ENCODE assay signal across 1 cellular context in the genomic region with DNA sequence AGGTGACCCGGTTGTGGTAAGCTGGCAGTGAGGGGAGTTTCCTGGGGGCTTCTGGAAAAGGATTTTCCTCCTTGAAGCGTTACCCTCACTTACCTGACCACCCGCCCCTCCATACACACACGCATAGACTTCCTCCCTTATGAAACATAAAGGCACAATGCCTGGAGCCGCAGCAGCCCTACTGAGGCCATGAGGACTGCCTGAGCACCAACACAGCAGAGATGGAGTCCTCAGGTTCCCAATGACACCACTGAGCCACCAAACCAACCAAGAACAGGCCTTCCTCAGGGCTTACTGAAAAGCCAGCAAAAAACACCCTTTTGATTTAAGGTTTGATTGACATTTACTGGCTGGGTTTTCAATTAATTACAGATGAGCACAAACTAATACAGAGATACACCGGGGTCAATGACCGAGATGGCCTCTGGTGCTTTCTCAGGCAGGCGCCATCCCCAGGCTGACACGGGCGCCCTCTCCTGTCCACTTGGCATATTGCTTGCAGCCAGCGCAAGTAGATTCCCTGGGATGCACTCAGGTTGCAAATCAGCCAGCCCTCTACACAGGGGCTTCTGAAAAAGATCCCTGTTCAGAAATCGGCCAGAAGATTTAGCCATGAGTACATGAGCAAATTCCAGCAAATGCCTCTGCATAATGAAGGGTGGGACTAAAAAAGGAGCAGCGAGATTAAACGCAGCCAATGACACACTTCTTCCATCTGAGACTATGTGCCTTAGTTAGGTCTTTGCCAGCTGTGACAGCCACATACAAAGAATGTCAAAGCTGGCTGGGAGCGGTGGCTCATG.
TF ChIP-seq lines count a peak whose summit lies in the region.

No MANE protein-coding gene starts in this region.

TF ChIP-seq in HepG2, 621 proteins besides CTCF, POLR2A, EP300 and RAD21 (continues in another document):
- TF ChIP-seq, protein P1, sequence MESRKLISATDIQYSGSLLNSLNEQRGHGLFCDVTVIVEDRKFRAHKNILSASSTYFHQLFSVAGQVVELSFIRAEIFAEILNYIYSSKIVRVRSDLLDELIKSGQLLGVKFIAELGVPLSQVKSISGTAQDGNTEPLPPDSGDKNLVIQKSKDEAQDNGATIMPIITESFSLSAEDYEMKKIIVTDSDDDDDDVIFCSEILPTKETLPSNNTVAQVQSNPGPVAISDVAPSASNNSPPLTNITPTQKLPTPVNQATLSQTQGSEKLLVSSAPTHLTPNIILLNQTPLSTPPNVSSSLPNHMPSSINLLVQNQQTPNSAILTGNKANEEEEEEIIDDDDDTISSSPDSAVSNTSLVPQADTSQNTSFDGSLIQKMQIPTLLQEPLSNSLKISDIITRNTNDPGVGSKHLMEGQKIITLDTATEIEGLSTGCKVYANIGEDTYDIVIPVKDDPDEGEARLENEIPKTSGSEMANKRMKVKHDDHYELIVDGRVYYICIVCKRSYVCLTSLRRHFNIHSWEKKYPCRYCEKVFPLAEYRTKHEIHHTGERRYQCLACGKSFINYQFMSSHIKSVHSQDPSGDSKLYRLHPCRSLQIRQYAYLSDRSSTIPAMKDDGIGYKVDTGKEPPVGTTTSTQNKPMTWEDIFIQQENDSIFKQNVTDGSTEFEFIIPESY (CRISPR knock-in tag; IDR thresholded peaks at IDR 0.05): peak; percentile 96
- TF ChIP-seq THRA (CRISPR knock-in tag; IDR thresholded peaks at IDR 0.05; ENCODE audit: borderline replicate concordance) (peak; percentile 19; the same call in 1 of the 2 replicates), BCL6 (CRISPR knock-in tag; IDR thresholded peaks at IDR 0.05) (0 out of 2 replicates have a peak, but pooled peaks have one; percentile 37), FOXA1 (IDR thresholded peaks at IDR 0.05) (no peak), FOXA1 (CRISPR knock-in tag; IDR thresholded peaks at IDR 0.05) (no peak), ZNF800 (CRISPR knock-in tag; IDR thresholded peaks at IDR 0.05) (no peak), BHLHE40 (IDR thresholded peaks at IDR 0.05; ENCODE audit: low read length) (0 out of 2 replicates have a peak, but pooled peaks have one; percentile 30), HCFC1 (IDR thresholded peaks at IDR 0.05; ENCODE audit: low read depth, low read length) (0 out of 2 replicates have a peak, but pooled peaks have one; percentile 19), THAP11 (CRISPR knock-in tag; IDR thresholded peaks at IDR 0.05) (peak; percentile 87), SMC3 (IDR thresholded peaks at IDR 0.05; ENCODE audit: low read length) (peak; percentile 74), YY1 (IDR thresholded peaks at IDR 0.05; ENCODE audit: insufficient read depth, insufficient replicate concordance, low read depth, low read length) (peak; percentile 48), PHF21A (CRISPR knock-in tag; IDR thresholded peaks at IDR 0.05) (no peak), KLF13 (CRISPR knock-in tag; IDR thresholded peaks at IDR 0.05) (no peak), ZNF597 (CRISPR knock-in tag; IDR thresholded peaks at IDR 0.05) (no peak), ZNF580 (CRISPR knock-in tag; IDR thresholded peaks at IDR 0.05; ENCODE audit: borderline replicate concordance, low read depth) (0 out of 2 replicates have a peak, but pooled peaks have one; percentile 36), ZNF687 (CRISPR knock-in tag; IDR thresholded peaks at IDR 0.05) (peak; percentile 29; the same call in 1 of the 2 replicates), IRF2 (CRISPR knock-in tag; IDR thresholded peaks at IDR 0.05) (peak; percentile 48; the same call in 1 of the 2 replicates), ZNF713 (CRISPR knock-in tag; IDR thresholded peaks at IDR 0.05) (0 out of 2 replicates have a peak, but pooled peaks have one; percentile 24), ZNF143 (CRISPR knock-in tag; IDR thresholded peaks at IDR 0.05) (peak; percentile 47; the same call in 1 of the 2 replicates), NFRKB (IDR thresholded peaks at IDR 0.05) (no peak), SMAD9 (CRISPR knock-in tag; IDR thresholded peaks at IDR 0.05) (no peak), FOXA3 (CRISPR knock-in tag; IDR thresholded peaks at IDR 0.05) (no peak), HOXA3 (CRISPR knock-in tag; IDR thresholded peaks at IDR 0.05) (0 out of 2 replicates have a peak, but pooled peaks have one; percentile 36), RXRA (CRISPR knock-in tag; IDR thresholded peaks at IDR 0.05) (peak; percentile 95), ZNF839 (CRISPR knock-in tag; IDR thresholded peaks at IDR 0.05; ENCODE audit: borderline replicate concordance) (no peak), KDM2A (CRISPR knock-in tag; IDR thresholded peaks at IDR 0.05; ENCODE audit: borderline replicate concordance, low read depth) (peak; percentile 44; the same call in 1 of the 2 replicates), FOXP1 (IDR thresholded peaks at IDR 0.05) (no peak), FOXP1 (CRISPR knock-in tag; IDR thresholded peaks at IDR 0.05) (no peak), SAP130 (CRISPR knock-in tag; IDR thresholded peaks at IDR 0.05; ENCODE audit: low read depth) (peak; percentile 38; the same call in 1 of the 2 replicates), SKI (IDR thresholded peaks at IDR 0.05; ENCODE audit: partially characterized antibody) (no peak), ZSCAN29 (CRISPR knock-in tag; conservative IDR thresholded peaks at IDR 0.05) (no peak), SALL1 (CRISPR knock-in tag; IDR thresholded peaks at IDR 0.05) (peak; percentile 39; the same call in 1 of the 2 replicates)
- TF ChIP-seq, protein P2, sequence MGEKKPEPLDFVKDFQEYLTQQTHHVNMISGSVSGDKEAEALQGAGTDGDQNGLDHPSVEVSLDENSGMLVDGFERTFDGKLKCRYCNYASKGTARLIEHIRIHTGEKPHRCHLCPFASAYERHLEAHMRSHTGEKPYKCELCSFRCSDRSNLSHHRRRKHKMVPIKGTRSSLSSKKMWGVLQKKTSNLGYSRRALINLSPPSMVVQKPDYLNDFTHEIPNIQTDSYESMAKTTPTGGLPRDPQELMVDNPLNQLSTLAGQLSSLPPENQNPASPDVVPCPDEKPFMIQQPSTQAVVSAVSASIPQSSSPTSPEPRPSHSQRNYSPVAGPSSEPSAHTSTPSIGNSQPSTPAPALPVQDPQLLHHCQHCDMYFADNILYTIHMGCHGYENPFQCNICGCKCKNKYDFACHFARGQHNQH (CRISPR knock-in tag; IDR thresholded peaks at IDR 0.05): 0 out of 2 replicates have a peak, but pooled peaks have one; percentile 42
- TF ChIP-seq, protein P3, sequence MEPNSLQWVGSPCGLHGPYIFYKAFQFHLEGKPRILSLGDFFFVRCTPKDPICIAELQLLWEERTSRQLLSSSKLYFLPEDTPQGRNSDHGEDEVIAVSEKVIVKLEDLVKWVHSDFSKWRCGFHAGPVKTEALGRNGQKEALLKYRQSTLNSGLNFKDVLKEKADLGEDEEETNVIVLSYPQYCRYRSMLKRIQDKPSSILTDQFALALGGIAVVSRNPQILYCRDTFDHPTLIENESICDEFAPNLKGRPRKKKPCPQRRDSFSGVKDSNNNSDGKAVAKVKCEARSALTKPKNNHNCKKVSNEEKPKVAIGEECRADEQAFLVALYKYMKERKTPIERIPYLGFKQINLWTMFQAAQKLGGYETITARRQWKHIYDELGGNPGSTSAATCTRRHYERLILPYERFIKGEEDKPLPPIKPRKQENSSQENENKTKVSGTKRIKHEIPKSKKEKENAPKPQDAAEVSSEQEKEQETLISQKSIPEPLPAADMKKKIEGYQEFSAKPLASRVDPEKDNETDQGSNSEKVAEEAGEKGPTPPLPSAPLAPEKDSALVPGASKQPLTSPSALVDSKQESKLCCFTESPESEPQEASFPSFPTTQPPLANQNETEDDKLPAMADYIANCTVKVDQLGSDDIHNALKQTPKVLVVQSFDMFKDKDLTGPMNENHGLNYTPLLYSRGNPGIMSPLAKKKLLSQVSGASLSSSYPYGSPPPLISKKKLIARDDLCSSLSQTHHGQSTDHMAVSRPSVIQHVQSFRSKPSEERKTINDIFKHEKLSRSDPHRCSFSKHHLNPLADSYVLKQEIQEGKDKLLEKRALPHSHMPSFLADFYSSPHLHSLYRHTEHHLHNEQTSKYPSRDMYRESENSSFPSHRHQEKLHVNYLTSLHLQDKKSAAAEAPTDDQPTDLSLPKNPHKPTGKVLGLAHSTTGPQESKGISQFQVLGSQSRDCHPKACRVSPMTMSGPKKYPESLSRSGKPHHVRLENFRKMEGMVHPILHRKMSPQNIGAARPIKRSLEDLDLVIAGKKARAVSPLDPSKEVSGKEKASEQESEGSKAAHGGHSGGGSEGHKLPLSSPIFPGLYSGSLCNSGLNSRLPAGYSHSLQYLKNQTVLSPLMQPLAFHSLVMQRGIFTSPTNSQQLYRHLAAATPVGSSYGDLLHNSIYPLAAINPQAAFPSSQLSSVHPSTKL (CRISPR knock-in tag; IDR thresholded peaks at IDR 0.05): peak; percentile 21; the same call in 1 of the 2 replicates
- TF ChIP-seq, protein P4, sequence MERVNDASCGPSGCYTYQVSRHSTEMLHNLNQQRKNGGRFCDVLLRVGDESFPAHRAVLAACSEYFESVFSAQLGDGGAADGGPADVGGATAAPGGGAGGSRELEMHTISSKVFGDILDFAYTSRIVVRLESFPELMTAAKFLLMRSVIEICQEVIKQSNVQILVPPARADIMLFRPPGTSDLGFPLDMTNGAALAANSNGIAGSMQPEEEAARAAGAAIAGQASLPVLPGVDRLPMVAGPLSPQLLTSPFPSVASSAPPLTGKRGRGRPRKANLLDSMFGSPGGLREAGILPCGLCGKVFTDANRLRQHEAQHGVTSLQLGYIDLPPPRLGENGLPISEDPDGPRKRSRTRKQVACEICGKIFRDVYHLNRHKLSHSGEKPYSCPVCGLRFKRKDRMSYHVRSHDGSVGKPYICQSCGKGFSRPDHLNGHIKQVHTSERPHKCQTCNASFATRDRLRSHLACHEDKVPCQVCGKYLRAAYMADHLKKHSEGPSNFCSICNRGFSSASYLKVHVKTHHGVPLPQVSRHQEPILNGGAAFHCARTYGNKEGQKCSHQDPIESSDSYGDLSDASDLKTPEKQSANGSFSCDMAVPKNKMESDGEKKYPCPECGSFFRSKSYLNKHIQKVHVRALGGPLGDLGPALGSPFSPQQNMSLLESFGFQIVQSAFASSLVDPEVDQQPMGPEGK (CRISPR knock-in tag; IDR thresholded peaks at IDR 0.05): 0 out of 2 replicates have a peak, but pooled peaks have one; percentile 26
- TF ChIP-seq, protein P5, sequence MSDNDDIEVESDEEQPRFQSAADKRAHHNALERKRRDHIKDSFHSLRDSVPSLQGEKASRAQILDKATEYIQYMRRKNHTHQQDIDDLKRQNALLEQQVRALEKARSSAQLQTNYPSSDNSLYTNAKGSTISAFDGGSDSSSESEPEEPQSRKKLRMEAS (IDR thresholded peaks at IDR 0.05): peak; percentile 19; the same call in 1 of the 2 replicates
